In the genomic region with DNA sequence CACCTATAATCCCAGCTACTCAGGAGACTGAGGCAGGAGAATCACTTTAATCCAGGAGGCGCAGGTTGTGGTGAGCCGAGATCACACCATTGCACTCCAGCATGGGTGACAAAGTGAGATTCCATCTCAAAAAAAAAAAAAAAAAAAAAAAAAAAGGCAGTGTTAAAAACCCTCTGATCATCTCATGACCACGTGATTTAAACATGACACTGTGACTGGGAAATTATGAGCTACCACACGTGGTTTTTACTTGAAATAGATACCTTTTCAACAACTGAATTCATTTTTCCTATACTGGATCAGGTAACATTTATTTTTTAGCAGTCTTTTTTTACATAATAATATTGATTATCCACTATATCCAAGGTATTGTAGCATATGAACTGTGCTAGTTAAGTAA, we compare ENCODE assay signal across 25 cellular contexts.
"Had no signal": no experiment of that assay in that cellular context is flagged by ENCODE, and none has a peak within 500 bp of the region (broad histone marks: within the 10 kb centered on the region; RNA-seq: fewer than 3 reads in every experiment).

No MANE protein-coding gene starts in this region.

- ATAC-seq: left colon; left lung; lower lobe of right lung; naive thymus-derived CD8-positive, alpha-beta T cell; pancreas; right cardiac atrium; sciatic nerve; stimulated activated naive B cell treated with anti-CD40 and anti-IgM and Interleukin-4, amounts not matched to agents 10 μg/mL and 1 μg/mL and 100 μg/mL, for 72 hours had no signal

- H3K4me1 ChIP-seq: left lung, lower lobe of right lung, pancreas, prostate gland, tibial nerve, vagina had no signal

- DNase-seq: hippocampal formation; kidney; left colon; left lung; lower lobe of right lung; mammary epithelial cell; mesenchymal stem cell; naive thymus-derived CD8-positive, alpha-beta T cell; pancreas; posterior cingulate gyrus; retina; right cardiac atrium; stimulated activated CD4-positive, alpha-beta T cell treated with anti-CD3 and anti-CD28 coated beads, Interleukin-12 subunit alpha, Interleukin-12 subunit beta, amount 100 ng/mL, for 4 hours; stimulated activated CD4-positive, alpha-beta T cell treated with anti-CD3 and anti-CD28 coated beads, Interleukin-15, amount 100 ng/mL, for 24 hours; stimulated activated CD4-positive, alpha-beta T cell treated with anti-CD3 and anti-CD28 coated beads, Interleukin-2, amount 100 ng/mL, for 24 hours; stimulated activated CD4-positive, alpha-beta T cell treated with anti-CD3 and anti-CD28 coated beads, Interleukin-4, amount 100 ng/mL, for 1 hour; stimulated activated naive B cell treated with anti-CD40 and anti-IgM and Interleukin-4, amounts not matched to agents 10 μg/mL and 1 μg/mL and 100 μg/mL, for 72 hours; substantia nigra had no signal

- H3K36me3 ChIP-seq: pancreas, prostate gland had no signal

- H3K27me3 Mint-ChIP-seq: naive thymus-derived CD8-positive, alpha-beta T cell; stimulated activated naive B cell treated with anti-CD40 and anti-IgM and Interleukin-4, amounts not matched to agents 10 μg/mL and 1 μg/mL and 100 μg/mL, for 72 hours; stimulated activated naive CD8-positive, alpha-beta T cell treated with anti-CD3 and anti-CD28 coated beads, Interleukin-15, Interleukin-2, amounts not matched to agents 100 ng/mL and 50 ng/mL, for 24 hours; type B pancreatic cell had no signal

- H3K27ac Mint-ChIP-seq: naive thymus-derived CD8-positive, alpha-beta T cell; stimulated activated naive B cell treated with anti-CD40 and anti-IgM and Interleukin-4, amounts not matched to agents 10 μg/mL and 1 μg/mL and 100 μg/mL, for 72 hours; stimulated activated naive CD8-positive, alpha-beta T cell treated with anti-CD3 and anti-CD28 coated beads, Interleukin-15, Interleukin-2, amounts not matched to agents 100 ng/mL and 50 ng/mL, for 24 hours; type B pancreatic cell had no signal

- H3K4me3 Mint-ChIP-seq: naive thymus-derived CD8-positive, alpha-beta T cell; stimulated activated naive B cell treated with anti-CD40 and anti-IgM and Interleukin-4, amounts not matched to agents 10 μg/mL and 1 μg/mL and 100 μg/mL, for 72 hours; stimulated activated naive CD8-positive, alpha-beta T cell treated with anti-CD3 and anti-CD28 coated beads, Interleukin-15, Interleukin-2, amounts not matched to agents 100 ng/mL and 50 ng/mL, for 24 hours; type B pancreatic cell had no signal

- H3K9me3 Mint-ChIP-seq: stimulated activated naive CD8-positive, alpha-beta T cell treated with anti-CD3 and anti-CD28 coated beads, Interleukin-15, Interleukin-2, amounts not matched to agents 100 ng/mL and 50 ng/mL, for 24 hours; type B pancreatic cell had no signal

- H3K4me1 Mint-ChIP-seq: stimulated activated naive B cell treated with anti-CD40 and anti-IgM and Interleukin-4, amounts not matched to agents 10 μg/mL and 1 μg/mL and 100 μg/mL, for 72 hours had no signal

- FAIRE-seq: kidney, pancreas had no signal

- H3K9me3 ChIP-seq: left lung, lower lobe of right lung, pancreas, prostate gland, tibial nerve, vagina had no signal

- H3K4me3 ChIP-seq: left lung, lower lobe of right lung, pancreas, prostate gland, skin epidermis, tibial nerve, vagina had no signal

- H3K27me3 ChIP-seq: left lung, pancreas, tibial nerve, vagina had no signal

- H3K27ac ChIP-seq: left lung, lower lobe of right lung, pancreas, prostate gland, skin epidermis, tibial nerve, vagina had no signal
